Comparison of ENCODE assay signal across 24 cellular contexts in genomic region chr13:97354808-97355207, GRCh38.
"Had no signal": no experiment of that assay in that cellular context is flagged by ENCODE, and none has a peak within 500 bp of the region (broad histone marks: within the 10 kb centered on the region; RNA-seq: fewer than 3 reads in every experiment).

No MANE protein-coding gene starts in this region.

- H3K27ac ChIP-seq: epithelial cell of prostate, left lung, right atrium auricular region, testis, upper lobe of right lung had no signal

- H3K27me3 ChIP-seq: ascending aorta, left lung, right atrium auricular region, testis, upper lobe of right lung had no signal

- H3K27ac Mint-ChIP-seq: activated CD4-positive, alpha-beta T cell treated with anti-CD3 and anti-CD28 coated beads, Interleukin-2, amount 10 ng/mL, durations not matched to agents 24 days and 14 days; activated CD8-positive, alpha-beta T cell treated with anti-CD3 and anti-CD28 coated beads, Interleukin-2, amount 10 ng/mL, durations not matched to agents 7 days and 5 days; activated naive CD4-positive, alpha-beta T cell treated with anti-CD3 and anti-CD28 coated beads, Interleukin-2, amount 10 ng/mL, durations not matched to agents 7 days and 5 days; activated T-cell treated with anti-CD3 and anti-CD28 coated beads, Interleukin-2, amount 50 U/mL, for 24 hours; endodermal cell; progenitor cell of endocrine pancreas had no signal

- FAIRE-seq: bronchial epithelial cell had no signal

- H3K4me1 Mint-ChIP-seq: activated CD4-positive, alpha-beta T cell treated with anti-CD3 and anti-CD28 coated beads, Interleukin-2, amount 10 ng/mL, durations not matched to agents 24 days and 14 days; activated naive CD4-positive, alpha-beta T cell treated with anti-CD3 and anti-CD28 coated beads, Interleukin-2, amount 10 ng/mL, durations not matched to agents 7 days and 5 days; activated naive CD8-positive, alpha-beta T cell treated with anti-CD3 and anti-CD28 coated beads, Interleukin-2, amount 50 U/mL, for 24 hours; endodermal cell had no signal

- DNase-seq: activated CD4-positive, alpha-beta T cell treated with anti-CD3 and anti-CD28 coated beads, Interleukin-2, amount 10 ng/mL, durations not matched to agents 24 days and 14 days; activated CD8-positive, alpha-beta T cell treated with anti-CD3 and anti-CD28 coated beads, Interleukin-2, amount 10 ng/mL, durations not matched to agents 7 days and 5 days; activated naive CD4-positive, alpha-beta T cell treated with anti-CD3 and anti-CD28 coated beads, Interleukin-2, amount 10 ng/mL, durations not matched to agents 7 days and 5 days; activated naive CD8-positive, alpha-beta T cell treated with anti-CD3 and anti-CD28 coated beads, Interleukin-2, amount 50 U/mL, for 24 hours; activated T-cell treated with anti-CD3 and anti-CD28 coated beads, Interleukin-2, amount 50 U/mL, for 24 hours; endodermal cell; foreskin fibroblast; hippocampal formation; left lung; mammary epithelial cell; occipital lobe; stimulated activated CD4-positive, alpha-beta T cell treated with anti-CD3 and anti-CD28 coated beads, Interleukin-12 subunit alpha, Interleukin-12 subunit beta, amount 100 ng/mL, for 4 hours; stimulated activated CD4-positive, alpha-beta T cell treated with anti-CD3 and anti-CD28 coated beads, Interleukin-1b, Interleukin-23, amount 100 ng/mL, for 48 hours; stimulated activated CD8-positive, alpha-beta memory T cell treated with anti-CD3 and anti-CD28 coated beads, Interleukin-4, amount 100 ng/mL, for 48 hours; stimulated activated naive CD4-positive, alpha-beta T cell treated with Interleukin-2 at 50 U/mL for 16 hours; T-helper 1 cell; T1000; testis; upper lobe of right lung had no signal

- H3K4me3 Mint-ChIP-seq: activated CD4-positive, alpha-beta T cell treated with anti-CD3 and anti-CD28 coated beads, Interleukin-2, amount 10 ng/mL, durations not matched to agents 24 days and 14 days; activated CD8-positive, alpha-beta T cell treated with anti-CD3 and anti-CD28 coated beads, Interleukin-2, amount 10 ng/mL, durations not matched to agents 7 days and 5 days; activated naive CD4-positive, alpha-beta T cell treated with anti-CD3 and anti-CD28 coated beads, Interleukin-2, amount 10 ng/mL, durations not matched to agents 7 days and 5 days; activated naive CD8-positive, alpha-beta T cell treated with anti-CD3 and anti-CD28 coated beads, Interleukin-2, amount 50 U/mL, for 24 hours; activated T-cell treated with anti-CD3 and anti-CD28 coated beads, Interleukin-2, amount 50 U/mL, for 24 hours; endodermal cell had no signal

- H3K9me3 Mint-ChIP-seq: activated CD4-positive, alpha-beta T cell treated with anti-CD3 and anti-CD28 coated beads, Interleukin-2, amount 10 ng/mL, durations not matched to agents 24 days and 14 days; activated naive CD4-positive, alpha-beta T cell treated with anti-CD3 and anti-CD28 coated beads, Interleukin-2, amount 10 ng/mL, durations not matched to agents 7 days and 5 days; activated naive CD8-positive, alpha-beta T cell treated with anti-CD3 and anti-CD28 coated beads, Interleukin-2, amount 50 U/mL, for 24 hours; activated T-cell treated with anti-CD3 and anti-CD28 coated beads, Interleukin-2, amount 50 U/mL, for 24 hours had no signal

- H3K4me3 ChIP-seq: ascending aorta, left lung, right atrium auricular region, testis, upper lobe of right lung had no signal

- ATAC-seq: activated CD8-positive, alpha-beta T cell treated with anti-CD3 and anti-CD28 coated beads, Interleukin-2, amount 10 ng/mL, durations not matched to agents 7 days and 5 days; activated naive CD8-positive, alpha-beta T cell treated with anti-CD3 and anti-CD28 coated beads, Interleukin-2, amount 50 U/mL, for 24 hours; left lung; upper lobe of right lung had no signal

- H3K27me3 Mint-ChIP-seq: activated CD4-positive, alpha-beta T cell treated with anti-CD3 and anti-CD28 coated beads, Interleukin-2, amount 10 ng/mL, durations not matched to agents 24 days and 14 days; activated naive CD4-positive, alpha-beta T cell treated with anti-CD3 and anti-CD28 coated beads, Interleukin-2, amount 10 ng/mL, durations not matched to agents 7 days and 5 days; activated naive CD8-positive, alpha-beta T cell treated with anti-CD3 and anti-CD28 coated beads, Interleukin-2, amount 50 U/mL, for 24 hours; activated T-cell treated with anti-CD3 and anti-CD28 coated beads, Interleukin-2, amount 50 U/mL, for 24 hours; progenitor cell of endocrine pancreas had no signal

- H3K9me3 ChIP-seq: left lung, right atrium auricular region, testis, upper lobe of right lung had no signal
